In the genomic region with DNA sequence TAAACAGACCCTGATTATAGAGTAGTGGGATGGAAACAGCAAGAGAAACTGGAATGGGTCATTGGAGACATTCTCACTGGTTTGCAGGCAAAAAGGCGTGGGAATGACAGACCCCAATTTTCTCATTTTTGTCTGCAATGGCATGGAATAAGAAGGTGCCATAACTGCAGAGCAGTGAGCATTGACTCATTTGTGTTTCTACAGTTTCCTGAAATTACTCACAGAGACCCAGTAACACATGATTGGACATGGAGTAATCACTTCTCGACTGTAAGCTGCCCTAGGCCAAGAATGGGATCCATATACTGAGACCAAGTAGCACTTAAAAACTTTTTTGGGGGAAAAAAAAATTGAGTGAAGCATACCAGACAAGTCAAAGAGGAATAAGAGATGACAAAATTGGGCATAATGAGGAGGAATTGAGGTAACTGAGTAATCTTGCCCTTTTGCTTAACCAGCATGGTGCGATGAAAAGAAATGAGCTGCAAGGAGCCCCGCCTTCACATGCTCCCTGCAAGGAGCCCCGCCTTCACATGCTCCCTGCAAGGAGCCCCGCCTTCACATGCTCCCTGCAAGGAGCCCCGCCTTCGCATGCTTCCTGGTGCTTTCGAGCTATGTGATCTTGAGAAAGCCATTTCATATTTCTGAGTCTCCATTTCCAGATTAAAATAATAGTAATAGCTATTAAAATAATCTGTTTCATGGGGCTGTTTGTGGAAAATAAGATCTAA, we compare ENCODE assay signal across 8 cellular contexts. TPM values are rescaled to one million over a fixed set of nuclear protein-coding genes. Genes with fewer than 3 reads are reported as not detected.
A peak's percentile ranks its signal among the peaks of the same experiment; 100 is the strongest.
DNase-seq lines count a peak whose midpoint lies in the region; ATAC-seq and TF ChIP-seq lines count a peak whose summit lies in the region.

No MANE protein-coding gene starts in this region.

- H3K4me3 Mint-ChIP-seq in GM23338, result no peak overlapping the region

- H3K4me2 ChIP-seq in GM23338, result no peak overlapping the region

- H3K27me3 ChIP-seq in GM23338 (ENCODE audit: insufficient read depth), result no peaks in the 10 kb centered on the region

- no peak overlapping the region for H3K27ac Mint-ChIP-seq in GM23338

- H3K9me2 ChIP-seq in GM23338 (ENCODE audit: insufficient read depth), result no peaks in the 10 kb centered on the region

- no peaks in the 10 kb centered on the region for H3K79me2 ChIP-seq in GM23338 (replicated peaks; ENCODE audit: insufficient read depth)

- no peaks in the 10 kb centered on the region for H3K9me3 Mint-ChIP-seq in GM23338

- ATAC-seq in GM23338, result peak; percentile 54; the same call in 2 of the 3 replicates
- ATAC-seq in HG03571 (IDR thresholded peaks at IDR 0.05; ENCODE audit: unreplicated experiment), result no peak
- ATAC-seq in HG02840 (IDR thresholded peaks at IDR 0.05; ENCODE audit: low FRiP score, unreplicated experiment), result no peak

- no peak overlapping the region for H2AFZ ChIP-seq in GM23338

- H3K36me3 ChIP-seq in GM23338 (ENCODE audit: insufficient read depth), result no peaks in the 10 kb centered on the region

- H3K36me3 Mint-ChIP-seq in GM23338 (ENCODE audit: low read depth), result no peaks in the 10 kb centered on the region

- H4K20me1 ChIP-seq in GM23338 (replicated peaks; ENCODE audit: insufficient read depth), result 0 out of 2 replicates have a peak, but pooled peaks cover 7% of the 10 kb centered on the region

- H3K4me1 Mint-ChIP-seq in GM23338, result no peaks in the 10 kb centered on the region; the same call in 2 of the 3 replicates

- no peaks in the 10 kb centered on the region for H3F3A ChIP-seq in GM23338 (replicated peaks; ENCODE audit: low read depth)

- TF ChIP-seq CTCF in GM23338 (conservative IDR thresholded peaks at IDR 0.05; ENCODE audit: low read depth in 2 of 2) (no peak), choroid plexus epithelial cell (conservative IDR thresholded peaks at IDR 0.05; ENCODE audit: low read depth, low read length) (no peak)

- no peak overlapping the region for H3K27ac ChIP-seq in GM23338 (ENCODE audit: low read depth)

- 0 out of 2 replicates have a peak, but pooled peaks cover 3% of the 10 kb centered on the region for H3K4me1 ChIP-seq in GM23338 (ENCODE audit: insufficient read depth)

- no peak overlapping the region for H3K4me3 ChIP-seq in GM23338
- H3K4me3 ChIP-seq in choroid plexus epithelial cell (ENCODE audit: low read depth, low read length), result no peak overlapping the region

- no peak for DNase-seq in GM23338 (ENCODE audit: low spot score)
- DNase-seq in T-helper 1 cell, result peak in 4 of 5 donors; percentile 29 to 79 (median 54)
- peak; percentile 34 for DNase-seq in choroid plexus epithelial cell (ENCODE audit: low read depth)
- peak; percentile 39 to 71 for DNase-seq in stimulated activated CD4-positive, alpha-beta T cell treated with anti-CD3 and anti-CD28 coated beads, Interleukin-4, amount 100 ng/mL, for 4 hours
- no peak for DNase-seq in NCI-H2107 (lab: John Stamatoyannopoulos, UW)
- no peak for DNase-seq in NCI-H2171 treated with DMSO at 0.1 percent for 48 hours (lab: John Stamatoyannopoulos, UW)

- no peaks in the 10 kb centered on the region for H3K27me3 Mint-ChIP-seq in GM23338 (ENCODE audit: insufficient read depth, low read depth, poor library complexity)

TF ChIP-seq in GM23338, 12 proteins besides CTCF, POLR2A, EP300 and RAD21:
- no peak for TF ChIP-seq NANOG (IDR thresholded peaks at IDR 0.05; ENCODE audit: borderline replicate concordance)
- no peak for TF ChIP-seq STAT1 (IDR thresholded peaks at IDR 0.05; ENCODE audit: unreplicated experiment)
- no peak for TF ChIP-seq EZH2phosphoT487 (IDR thresholded peaks at IDR 0.05; ENCODE audit: unreplicated experiment)

RNA-seq across cellular contexts. Expression of a gene that starts 44.2 kb away (rescaled TPM):
- total RNA-seq in GM23338 (2014; rRNA removed; shearing (Covaris generic)), result 21.2 and 24.5 TPM in 2 replicates
- 10.5 and 11.2 TPM in 2 replicates for polyA plus RNA-seq in GM23338 (2016; fragmentation: Nextera tagmentation; extraction: Ambion mirVana)

RNA-seq across cellular contexts. Expression of a gene that starts 51.1 kb away (rescaled TPM):
- 14.7 and 25.6 TPM in 2 replicates for total RNA-seq in GM23338 (2014; rRNA removed; shearing (Covaris generic))
- polyA plus RNA-seq in GM23338 (2016; fragmentation: Nextera tagmentation; extraction: Ambion mirVana), result 118 and 127 TPM in 2 replicates

Comparison
In these comparisons a context has a peak if more than half of its experiments do, and no peak if none do; other contexts are left out.
1. DNase-seq: peak in T-helper 1 cell (4 of 5), choroid plexus epithelial cell (single experiment) and stimulated activated CD4-positive, alpha-beta T cell treated with anti-CD3 and anti-CD28 coated beads, Interleukin-4, amount 100 ng/mL, for 4 hours (2 of 2); none in GM23338 (single experiment), NCI-H2107 (single experiment) and NCI-H2171 treated with DMSO at 0.1 percent for 48 hours (single experiment).